11 cellular contexts compared by ENCODE assay signal in genomic region chr18:4639628-4640310, GRCh38.
DNase-seq lines count a peak whose midpoint lies in the region; ATAC-seq lines count a peak whose summit lies in the region.
"Had no signal": no experiment of that assay in that cellular context is flagged by ENCODE, and none has a peak within 500 bp of the region (broad histone marks: within the 10 kb centered on the region; RNA-seq: fewer than 3 reads in every experiment).

No MANE protein-coding gene starts in this region.

- intact Hi-C loops in activated T-helper 1 cell treated with anti-CD3 and anti-CD28 coated beads, Interleukin-12 subunit alpha, Interleukin-12 subunit beta, Interleukin-2, Interleukin-4 antibody, amounts not matched to agents 30 ng/mL and 10 ng/mL and 1 ng/mL, durations not matched to agents 14 hours and 24 hours and 36 hours (cut with micrococcal nuclease): no loop called here

- ATAC-seq in GM19397 (IDR thresholded peaks at IDR 0.05; ENCODE audit: unreplicated experiment): peak; percentile 93
- ATAC-seq in HG02870 (IDR thresholded peaks at IDR 0.05; ENCODE audit: unreplicated experiment): peak; percentile 86
- peak; percentile 93 for ATAC-seq in HG03571 (IDR thresholded peaks at IDR 0.05; ENCODE audit: unreplicated experiment)
- no peak for ATAC-seq in activated T-cell treated with anti-CD3 and anti-CD28 coated beads, Interleukin-2, amount 50 U/mL, for 4 hours
- ATAC-seq: activated CD8-positive, alpha-beta T cell treated with anti-CD3 and anti-CD28 coated beads, Interleukin-2, amount 10 ng/mL, durations not matched to agents 7 days and 5 days had no signal

- DNase-seq in Daoy (ENCODE audit: low read depth) (peak; percentile 2), GM19238 (ENCODE audit: insufficient read length, low spot score) (no peak)
- DNase-seq in activated CD4-positive, alpha-beta T cell treated with anti-CD3 and anti-CD28 coated beads, Interleukin-2, amount 50 U/mL, for 4 hours: no peak
- DNase-seq in activated T-cell treated with anti-CD3 and anti-CD28 coated beads, Interleukin-2, amount 50 U/mL, for 4 hours: no peak
- no peak for DNase-seq in activated T-helper 1 cell treated with anti-CD3 and anti-CD28 coated beads, Interleukin-12 subunit alpha, Interleukin-12 subunit beta, Interleukin-2, Interleukin-4 antibody, amounts not matched to agents 30 ng/mL and 10 ng/mL and 1 ng/mL, durations not matched to agents 14 hours and 24 hours and 36 hours (ENCODE audit: low spot score)
- DNase-seq: activated CD8-positive, alpha-beta T cell treated with anti-CD3 and anti-CD28 coated beads, Interleukin-2, amount 10 ng/mL, durations not matched to agents 7 days and 5 days; amniotic stem cell; nephron progenitor cell had no signal

- H3K36me3 Mint-ChIP-seq in activated T-cell treated with anti-CD3 and anti-CD28 coated beads, Interleukin-2, amount 50 U/mL, for 4 hours (ENCODE audit: insufficient read depth): no peaks in the 10 kb centered on the region
- H3K36me3 Mint-ChIP-seq in activated T-helper 1 cell treated with anti-CD3 and anti-CD28 coated beads, Interleukin-12 subunit alpha, Interleukin-12 subunit beta, Interleukin-2, Interleukin-4 antibody, amounts not matched to agents 30 ng/mL and 10 ng/mL and 1 ng/mL, durations not matched to agents 14 hours and 24 hours and 36 hours (ENCODE audit: low read depth): no peaks in the 10 kb centered on the region

- H3K9me3 Mint-ChIP-seq in activated T-cell treated with anti-CD3 and anti-CD28 coated beads, Interleukin-2, amount 50 U/mL, for 4 hours: peaks cover 17% of the 10 kb centered on the region
- H3K9me3 Mint-ChIP-seq in activated T-helper 1 cell treated with anti-CD3 and anti-CD28 coated beads, Interleukin-12 subunit alpha, Interleukin-12 subunit beta, Interleukin-2, Interleukin-4 antibody, amounts not matched to agents 30 ng/mL and 10 ng/mL and 1 ng/mL, durations not matched to agents 14 hours and 24 hours and 36 hours: peaks cover 24% of the 10 kb centered on the region
- H3K9me3 Mint-ChIP-seq: nephron progenitor cell had no signal

- H3K27ac Mint-ChIP-seq in activated T-helper 1 cell treated with anti-CD3 and anti-CD28 coated beads, Interleukin-12 subunit alpha, Interleukin-12 subunit beta, Interleukin-2, Interleukin-4 antibody, amounts not matched to agents 30 ng/mL and 10 ng/mL and 1 ng/mL, durations not matched to agents 14 hours and 24 hours and 36 hours: no peak overlapping the region
- H3K27ac Mint-ChIP-seq: activated CD8-positive, alpha-beta T cell treated with anti-CD3 and anti-CD28 coated beads, Interleukin-2, amount 10 ng/mL, durations not matched to agents 7 days and 5 days; nephron progenitor cell had no signal

- H3K27me3 Mint-ChIP-seq in activated T-cell treated with anti-CD3 and anti-CD28 coated beads, Interleukin-2, amount 50 U/mL, for 4 hours (ENCODE audit: low read depth): no peaks in the 10 kb centered on the region
- H3K27me3 Mint-ChIP-seq in activated T-helper 1 cell treated with anti-CD3 and anti-CD28 coated beads, Interleukin-12 subunit alpha, Interleukin-12 subunit beta, Interleukin-2, Interleukin-4 antibody, amounts not matched to agents 30 ng/mL and 10 ng/mL and 1 ng/mL, durations not matched to agents 14 hours and 24 hours and 36 hours (ENCODE audit: insufficient read depth): no peaks in the 10 kb centered on the region

- no peak overlapping the region for H3K4me3 Mint-ChIP-seq in activated T-cell treated with anti-CD3 and anti-CD28 coated beads, Interleukin-2, amount 50 U/mL, for 4 hours
- H3K4me3 Mint-ChIP-seq in activated T-helper 1 cell treated with anti-CD3 and anti-CD28 coated beads, Interleukin-12 subunit alpha, Interleukin-12 subunit beta, Interleukin-2, Interleukin-4 antibody, amounts not matched to agents 30 ng/mL and 10 ng/mL and 1 ng/mL, durations not matched to agents 14 hours and 24 hours and 36 hours: no peak overlapping the region
- H3K4me3 Mint-ChIP-seq: activated CD8-positive, alpha-beta T cell treated with anti-CD3 and anti-CD28 coated beads, Interleukin-2, amount 10 ng/mL, durations not matched to agents 7 days and 5 days; nephron progenitor cell had no signal

- H3K4me1 Mint-ChIP-seq in activated T-cell treated with anti-CD3 and anti-CD28 coated beads, Interleukin-2, amount 50 U/mL, for 4 hours (ENCODE audit: low read depth): no peaks in the 10 kb centered on the region
- no peaks in the 10 kb centered on the region for H3K4me1 Mint-ChIP-seq in activated T-helper 1 cell treated with anti-CD3 and anti-CD28 coated beads, Interleukin-12 subunit alpha, Interleukin-12 subunit beta, Interleukin-2, Interleukin-4 antibody, amounts not matched to agents 30 ng/mL and 10 ng/mL and 1 ng/mL, durations not matched to agents 14 hours and 24 hours and 36 hours (ENCODE audit: low read depth)

Comparison
In these comparisons a context has a peak if more than half of its experiments do, and no peak if none do; other contexts are left out.
1. ATAC-seq: peak in GM19397 (single experiment), HG02870 (single experiment) and HG03571 (single experiment); none in activated T-cell treated with anti-CD3 and anti-CD28 coated beads, Interleukin-2, amount 50 U/mL, for 4 hours (0 of 2).